1 cellular context compared by ENCODE assay signal in genomic region chr18:8705941-8706544, GRCh38.
TF ChIP-seq lines count a peak whose summit lies in the region.

No MANE protein-coding gene starts in this region.

TF ChIP-seq in SK-N-SH treated with all-trans-retinoic acid at 6 μM for 48 hours, 23 proteins besides CTCF, POLR2A, EP300 and RAD21 (continued from another document):
- TF ChIP-seq, protein P1, sequence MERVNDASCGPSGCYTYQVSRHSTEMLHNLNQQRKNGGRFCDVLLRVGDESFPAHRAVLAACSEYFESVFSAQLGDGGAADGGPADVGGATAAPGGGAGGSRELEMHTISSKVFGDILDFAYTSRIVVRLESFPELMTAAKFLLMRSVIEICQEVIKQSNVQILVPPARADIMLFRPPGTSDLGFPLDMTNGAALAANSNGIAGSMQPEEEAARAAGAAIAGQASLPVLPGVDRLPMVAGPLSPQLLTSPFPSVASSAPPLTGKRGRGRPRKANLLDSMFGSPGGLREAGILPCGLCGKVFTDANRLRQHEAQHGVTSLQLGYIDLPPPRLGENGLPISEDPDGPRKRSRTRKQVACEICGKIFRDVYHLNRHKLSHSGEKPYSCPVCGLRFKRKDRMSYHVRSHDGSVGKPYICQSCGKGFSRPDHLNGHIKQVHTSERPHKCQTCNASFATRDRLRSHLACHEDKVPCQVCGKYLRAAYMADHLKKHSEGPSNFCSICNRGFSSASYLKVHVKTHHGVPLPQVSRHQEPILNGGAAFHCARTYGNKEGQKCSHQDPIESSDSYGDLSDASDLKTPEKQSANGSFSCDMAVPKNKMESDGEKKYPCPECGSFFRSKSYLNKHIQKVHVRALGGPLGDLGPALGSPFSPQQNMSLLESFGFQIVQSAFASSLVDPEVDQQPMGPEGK (CRISPR knock-in tag; IDR thresholded peaks at IDR 0.05; ENCODE audit: borderline replicate concordance), result no peak
